In the genomic region with DNA sequence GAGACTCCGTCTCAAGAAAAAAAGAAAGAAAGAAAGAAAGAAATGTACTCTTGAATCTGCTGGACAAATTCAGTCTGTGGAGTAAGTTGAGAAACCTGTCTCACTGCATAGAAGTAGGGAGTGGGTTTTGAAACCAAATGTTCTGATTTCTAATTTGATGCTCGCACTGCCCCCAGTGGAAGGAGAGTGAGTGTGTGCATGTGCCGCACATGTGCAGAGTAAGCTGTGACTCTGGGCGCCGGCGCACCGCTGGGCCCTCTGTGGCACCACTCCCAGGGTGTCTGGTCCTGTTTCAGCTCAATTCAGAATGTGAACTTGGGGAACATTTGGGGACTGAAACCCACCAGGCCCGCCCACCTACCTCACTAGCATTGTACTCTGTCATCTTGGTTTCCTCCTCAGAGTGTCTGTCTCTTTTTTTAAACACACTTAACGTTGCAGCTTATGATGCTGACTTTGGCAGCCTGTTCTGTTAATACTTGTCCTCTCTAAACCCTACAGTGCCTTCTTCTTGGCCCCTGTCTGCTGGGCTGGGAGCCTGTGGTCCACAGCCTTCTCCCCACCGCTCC, we compare ENCODE assay signal across 15 cellular contexts.
DNase-seq lines count a peak whose midpoint lies in the region; ATAC-seq and TF ChIP-seq lines count a peak whose summit lies in the region.
"Had no signal": no experiment of that assay in that cellular context is flagged by ENCODE, and none has a peak within 500 bp of the region (broad histone marks: within the 10 kb centered on the region; RNA-seq: fewer than 3 reads in every experiment).

No MANE protein-coding gene starts in this region.

- no peaks in the 10 kb centered on the region for H3K36me3 ChIP-seq in A673 (ENCODE audit: insufficient read depth, low read length, poor library complexity, severe bottlenecking)
- H3K36me3 ChIP-seq: colonic mucosa had no signal

- DNase-seq in A673 (ENCODE audit: low spot score) (peak; percentile 10), GM10266 (ENCODE audit: extremely low spot score) (no peak), NB4 (ENCODE audit: low read depth) (peak; percentile 5), glutamatergic neuron (peak; percentile 28), DMS79 treated with DMSO at 0.1 percent for 48 hours (lab: John Stamatoyannopoulos, UW) (no peak)
- DNase-seq: CD4-positive, CD25-positive, alpha-beta regulatory T cell; colonic mucosa; NCI-H2171; retina; stimulated activated CD4-positive, alpha-beta T cell treated with anti-CD3 and anti-CD28 coated beads, Interleukin-4, amount 100 ng/mL, for 24 hours; stimulated activated naive CD4-positive, alpha-beta T cell treated with Interleukin-2 at 50 U/mL for 16 hours had no signal

- H3K4me1 Mint-ChIP-seq in glutamatergic neuron (ENCODE audit: low read depth, unreplicated experiment), result peaks cover 2% of the 10 kb centered on the region
- H3K4me1 Mint-ChIP-seq: CD4-positive, CD25-positive, alpha-beta regulatory T cell had no signal

- no peak overlapping the region for H3K27ac ChIP-seq in A673 (ENCODE audit: low read depth, low read length, poor library complexity, severe bottlenecking)
- H3K27ac ChIP-seq: colonic mucosa, KMS-11 had no signal

- TF ChIP-seq POLR2A in NB4 (IDR thresholded peaks at IDR 0.05; ENCODE audit: extremely low read depth, insufficient read length), result no peak

- BruUV-seq in A673 (replicated peaks; lab: Mats Ljungman, UMichigan), result no TSS peak

- no peak overlapping the region for H3K4me3 Mint-ChIP-seq in glutamatergic neuron (ENCODE audit: unreplicated experiment)
- H3K4me3 Mint-ChIP-seq: CD4-positive, CD25-positive, alpha-beta regulatory T cell had no signal

- intact Hi-C loops in A673 (cut with micrococcal nuclease; ENCODE audit: unreplicated experiment), result no loop called here

- CTCF ChIA-PET in A673 (lab: Charles Lee), result no interaction called here

- H3K36me3 Mint-ChIP-seq in glutamatergic neuron (ENCODE audit: unreplicated experiment), result no peaks in the 10 kb centered on the region
- H3K36me3 Mint-ChIP-seq: CD4-positive, CD25-positive, alpha-beta regulatory T cell had no signal

- POLR2A ChIA-PET in A673 (lab: Charles Lee; ENCODE audit: low non-redundant PET), result no interaction called here

- H3K27me3 Mint-ChIP-seq in glutamatergic neuron (ENCODE audit: unreplicated experiment), result no peaks in the 10 kb centered on the region

- peaks cover 22% of the 10 kb centered on the region for H3K27me3 ChIP-seq in A673 (replicated peaks; ENCODE audit: insufficient read depth, low read depth, low read length, poor library complexity)
- H3K27me3 ChIP-seq: colonic mucosa had no signal

- no peaks in the 10 kb centered on the region for H3K9me3 ChIP-seq in A673 (ENCODE audit: low read depth, low read length, poor library complexity, severe bottlenecking)
- H3K9me3 ChIP-seq: colonic mucosa had no signal

- ATAC-seq in GM21367 (IDR thresholded peaks at IDR 0.05; ENCODE audit: unreplicated experiment), result no peak
- no peak for ATAC-seq in activated CD4-positive, CD25-positive, alpha-beta regulatory T cell treated with anti-CD3 and anti-CD28 coated beads, Interleukin-2, amount 50 U/mL, for 24 hours
- ATAC-seq in GM19035 (IDR thresholded peaks at IDR 0.05; ENCODE audit: unreplicated experiment), result no peak

- H3K4me1 ChIP-seq in A673 (ENCODE audit: insufficient read depth, low read length, poor library complexity, severe bottlenecking), result no peaks in the 10 kb centered on the region
- H3K4me1 ChIP-seq: colonic mucosa had no signal

- no peaks in the 10 kb centered on the region for H3K9me3 Mint-ChIP-seq in glutamatergic neuron (ENCODE audit: unreplicated experiment)
- H3K9me3 Mint-ChIP-seq: CD4-positive, CD25-positive, alpha-beta regulatory T cell had no signal

- TF ChIP-seq CTCF in A673 (conservative IDR thresholded peaks at IDR 0.05; ENCODE audit: low read depth, low read length) (peak; percentile 46; the same call in 1 of the 2 replicates), GM10266 (IDR thresholded peaks at IDR 0.05; ENCODE audit: control insufficient read depth, insufficient read depth, low read depth, missing control alignments) (peak; percentile 21), NB4 (IDR thresholded peaks at IDR 0.05; ENCODE audit: low read depth, low read length) (peak; percentile 32), glutamatergic neuron (IDR thresholded peaks at IDR 0.05; ENCODE audit: partially characterized antibody, unreplicated experiment) (no peak)

- no peak overlapping the region for H3K27ac Mint-ChIP-seq in glutamatergic neuron (ENCODE audit: unreplicated experiment)
- H3K27ac Mint-ChIP-seq: CD4-positive, CD25-positive, alpha-beta regulatory T cell had no signal

- H3K4me3 ChIP-seq in A673 (ENCODE audit: low read depth, low read length, poor library complexity, severe bottlenecking), result no peak overlapping the region
- H3K4me3 ChIP-seq in NB4 (ENCODE audit: low read depth, low read length), result no peak overlapping the region
- H3K4me3 ChIP-seq: colonic mucosa had no signal

Comparison
In these comparisons a context has a peak if more than half of its experiments do, and no peak if none do; other contexts are left out.
1. DNase-seq: peak in A673 (single experiment), NB4 (single experiment) and glutamatergic neuron (single experiment); none in GM10266 (single experiment) and DMS79 treated with DMSO at 0.1 percent for 48 hours (single experiment).